31 cellular contexts compared by ENCODE assay signal in genomic region chr12:53789570-53789969, GRCh38. TPM values are rescaled to one million over a fixed set of nuclear protein-coding genes. Genes with fewer than 3 reads are reported as not detected.
"Had no signal": no experiment of that assay in that cellular context is flagged by ENCODE, and none has a peak within 500 bp of the region (broad histone marks: within the 10 kb centered on the region; RNA-seq: fewer than 3 reads in every experiment).

No MANE protein-coding gene starts in this region.

- H3K27me3 ChIP-seq: ascending aorta, foreskin keratinocyte had no signal

- ATAC-seq: activated naive CD4-positive, alpha-beta T cell treated with anti-CD3 and anti-CD28 coated beads, Interleukin-2, amount 50 U/mL, for 72 hours; activated T-cell treated with anti-CD3 and anti-CD28 coated beads, Interleukin-2, amount 50 U/mL, for 72 hours; esophagus mucosa; foreskin keratinocyte; gastrocnemius medialis; heart left ventricle; WTC11 had no signal

- H3K9me3 Mint-ChIP-seq: activated CD4-positive, alpha-beta memory T cell treated with anti-CD3 and anti-CD28 coated beads, Interleukin-2, amount 10 ng/mL, durations not matched to agents 7 days and 5 days; activated CD4-positive, alpha-beta T cell treated with anti-CD3 and anti-CD28 coated beads, Interleukin-2, amount 10 ng/mL, durations not matched to agents 7 days and 5 days; activated naive CD4-positive, alpha-beta T cell treated with anti-CD3 and anti-CD28 coated beads, Interleukin-2, amount 10 ng/mL, durations not matched to agents 7 days and 5 days; activated naive CD4-positive, alpha-beta T cell treated with anti-CD3 and anti-CD28 coated beads, Interleukin-2, amount 50 U/mL, for 72 hours; activated naive CD8-positive, alpha-beta T cell treated with anti-CD3 and anti-CD28 coated beads, Interleukin-2, amount 10 ng/mL, durations not matched to agents 7 days and 5 days; activated T-cell treated with anti-CD3 and anti-CD28 coated beads, Interleukin-2, amount 50 U/mL, for 24 hours; activated T-cell treated with anti-CD3 and anti-CD28 coated beads, Interleukin-2, amount 50 U/mL, for 72 hours; brain; WTC11 had no signal

- H3K9me3 ChIP-seq: ascending aorta, breast epithelium, colonic mucosa, gastrocnemius medialis, heart left ventricle had no signal

- H3K4me3 ChIP-seq: ascending aorta, breast epithelium, cardiac muscle cell, colonic mucosa, gastrocnemius medialis, heart left ventricle had no signal

- H3K36me3 Mint-ChIP-seq: activated naive CD4-positive, alpha-beta T cell treated with anti-CD3 and anti-CD28 coated beads, Interleukin-2, amount 10 ng/mL, durations not matched to agents 7 days and 5 days; activated naive CD4-positive, alpha-beta T cell treated with anti-CD3 and anti-CD28 coated beads, Interleukin-2, amount 50 U/mL, for 72 hours; activated naive CD8-positive, alpha-beta T cell treated with anti-CD3 and anti-CD28 coated beads, Interleukin-2, amount 10 ng/mL, durations not matched to agents 7 days and 5 days; brain; WTC11 had no signal

- H3K4me1 Mint-ChIP-seq: activated CD4-positive, alpha-beta memory T cell treated with anti-CD3 and anti-CD28 coated beads, Interleukin-2, amount 10 ng/mL, durations not matched to agents 7 days and 5 days; activated CD4-positive, alpha-beta T cell treated with anti-CD3 and anti-CD28 coated beads, Interleukin-2, amount 10 ng/mL, durations not matched to agents 7 days and 5 days; activated naive CD4-positive, alpha-beta T cell treated with anti-CD3 and anti-CD28 coated beads, Interleukin-2, amount 10 ng/mL, durations not matched to agents 7 days and 5 days; activated naive CD8-positive, alpha-beta T cell treated with anti-CD3 and anti-CD28 coated beads, Interleukin-2, amount 10 ng/mL, durations not matched to agents 7 days and 5 days had no signal

- H3K36me3 ChIP-seq: ascending aorta, breast epithelium, cardiac muscle cell, colonic mucosa, gastrocnemius medialis, heart left ventricle had no signal

- DNase-seq: activated CD4-positive, alpha-beta memory T cell treated with anti-CD3 and anti-CD28 coated beads, Interleukin-2, amount 10 ng/mL, durations not matched to agents 7 days and 5 days; activated CD4-positive, alpha-beta T cell treated with anti-CD3 and anti-CD28 coated beads for 1 hour; activated CD4-positive, alpha-beta T cell treated with anti-CD3 and anti-CD28 coated beads for 4 hours; activated CD4-positive, alpha-beta T cell treated with anti-CD3 and anti-CD28 coated beads, Interleukin-2, amount 10 ng/mL, durations not matched to agents 7 days and 5 days; activated CD4-positive, alpha-beta T cell treated with anti-CD3 and anti-CD28 coated beads, Interleukin-2, amount 50 U/mL, for 4 hours; activated CD8-positive, alpha-beta memory T cell treated with anti-CD3 and anti-CD28 coated beads, Interleukin-2, amount 50 U/mL, for 48 hours; activated gamma-delta T cell; activated naive CD4-positive, alpha-beta T cell; activated naive CD4-positive, alpha-beta T cell treated with anti-CD3 and anti-CD28 coated beads, Interleukin-2, amount 10 ng/mL, durations not matched to agents 7 days and 5 days; activated naive CD8-positive, alpha-beta T cell treated with anti-CD3 and anti-CD28 coated beads, Interleukin-2, amount 10 ng/mL, durations not matched to agents 7 days and 5 days; activated T-cell treated with anti-CD3 and anti-CD28 coated beads for 4 hours; activated T-cell treated with anti-CD3 and anti-CD28 coated beads, Interleukin-2, amount 50 U/mL, for 24 hours; activated T-cell treated with anti-CD3 and anti-CD28 coated beads, Interleukin-2, amount 50 U/mL, for 72 hours; central memory CD4-positive, alpha-beta T cell; cerebellar nuclear complex; colonic mucosa; effector CD8-positive, alpha-beta T cell; foreskin keratinocyte; gastrocnemius medialis; glutamatergic neuron; heart left ventricle; T-helper 2 cell had no signal

- H3K27ac ChIP-seq: ascending aorta, breast epithelium, cardiac muscle cell, colonic mucosa, foreskin keratinocyte, gastrocnemius medialis, heart left ventricle had no signal

- H3K4me1 ChIP-seq: ascending aorta, breast epithelium, colonic mucosa, gastrocnemius medialis, heart left ventricle had no signal

- H3K27ac Mint-ChIP-seq: activated CD4-positive, alpha-beta memory T cell treated with anti-CD3 and anti-CD28 coated beads, Interleukin-2, amount 10 ng/mL, durations not matched to agents 7 days and 5 days; activated CD4-positive, alpha-beta T cell treated with anti-CD3 and anti-CD28 coated beads, Interleukin-2, amount 10 ng/mL, durations not matched to agents 7 days and 5 days; activated naive CD4-positive, alpha-beta T cell treated with anti-CD3 and anti-CD28 coated beads, Interleukin-2, amount 10 ng/mL, durations not matched to agents 7 days and 5 days; activated naive CD4-positive, alpha-beta T cell treated with anti-CD3 and anti-CD28 coated beads, Interleukin-2, amount 50 U/mL, for 72 hours; activated naive CD8-positive, alpha-beta T cell treated with anti-CD3 and anti-CD28 coated beads, Interleukin-2, amount 10 ng/mL, durations not matched to agents 7 days and 5 days; activated T-cell treated with anti-CD3 and anti-CD28 coated beads, Interleukin-2, amount 50 U/mL, for 24 hours; activated T-cell treated with anti-CD3 and anti-CD28 coated beads, Interleukin-2, amount 50 U/mL, for 72 hours; brain; WTC11 had no signal

- H3K4me3 Mint-ChIP-seq: activated CD4-positive, alpha-beta memory T cell treated with anti-CD3 and anti-CD28 coated beads, Interleukin-2, amount 10 ng/mL, durations not matched to agents 7 days and 5 days; activated CD4-positive, alpha-beta T cell treated with anti-CD3 and anti-CD28 coated beads, Interleukin-2, amount 10 ng/mL, durations not matched to agents 7 days and 5 days; activated naive CD4-positive, alpha-beta T cell treated with anti-CD3 and anti-CD28 coated beads, Interleukin-2, amount 10 ng/mL, durations not matched to agents 7 days and 5 days; activated naive CD8-positive, alpha-beta T cell treated with anti-CD3 and anti-CD28 coated beads, Interleukin-2, amount 10 ng/mL, durations not matched to agents 7 days and 5 days; activated T-cell treated with anti-CD3 and anti-CD28 coated beads, Interleukin-2, amount 50 U/mL, for 24 hours; activated T-cell treated with anti-CD3 and anti-CD28 coated beads, Interleukin-2, amount 50 U/mL, for 72 hours; brain; WTC11 had no signal

RNA-seq across cellular contexts. Expression of gene CISTR, which starts 37.8 kb away (rescaled TPM):
- total RNA-seq: activated CD4-positive, alpha-beta memory T cell treated with anti-CD3 and anti-CD28 coated beads, Interleukin-2, amount 10 ng/mL, durations not matched to agents 7 days and 5 days; activated CD4-positive, alpha-beta T cell treated with anti-CD3 and anti-CD28 coated beads, Interleukin-2, amount 10 ng/mL, durations not matched to agents 7 days and 5 days; activated naive CD4-positive, alpha-beta T cell treated with anti-CD3 and anti-CD28 coated beads, Interleukin-2, amount 50 U/mL, for 72 hours; activated naive CD8-positive, alpha-beta T cell treated with anti-CD3 and anti-CD28 coated beads, Interleukin-2, amount 10 ng/mL, durations not matched to agents 7 days and 5 days; activated T-cell treated with anti-CD3 and anti-CD28 coated beads, Interleukin-2, amount 50 U/mL, for 72 hours; ascending aorta; breast epithelium; cardiac muscle cell; colonic mucosa; dermis microvascular lymphatic vessel endothelial cell; epithelial cell of proximal tubule; esophagus mucosa; foreskin keratinocyte; gastrocnemius medialis had no signal
- polyA plus RNA-seq: foreskin keratinocyte had no signal
